Comparison of ENCODE assay signal across 1 cellular context in the genomic region with DNA sequence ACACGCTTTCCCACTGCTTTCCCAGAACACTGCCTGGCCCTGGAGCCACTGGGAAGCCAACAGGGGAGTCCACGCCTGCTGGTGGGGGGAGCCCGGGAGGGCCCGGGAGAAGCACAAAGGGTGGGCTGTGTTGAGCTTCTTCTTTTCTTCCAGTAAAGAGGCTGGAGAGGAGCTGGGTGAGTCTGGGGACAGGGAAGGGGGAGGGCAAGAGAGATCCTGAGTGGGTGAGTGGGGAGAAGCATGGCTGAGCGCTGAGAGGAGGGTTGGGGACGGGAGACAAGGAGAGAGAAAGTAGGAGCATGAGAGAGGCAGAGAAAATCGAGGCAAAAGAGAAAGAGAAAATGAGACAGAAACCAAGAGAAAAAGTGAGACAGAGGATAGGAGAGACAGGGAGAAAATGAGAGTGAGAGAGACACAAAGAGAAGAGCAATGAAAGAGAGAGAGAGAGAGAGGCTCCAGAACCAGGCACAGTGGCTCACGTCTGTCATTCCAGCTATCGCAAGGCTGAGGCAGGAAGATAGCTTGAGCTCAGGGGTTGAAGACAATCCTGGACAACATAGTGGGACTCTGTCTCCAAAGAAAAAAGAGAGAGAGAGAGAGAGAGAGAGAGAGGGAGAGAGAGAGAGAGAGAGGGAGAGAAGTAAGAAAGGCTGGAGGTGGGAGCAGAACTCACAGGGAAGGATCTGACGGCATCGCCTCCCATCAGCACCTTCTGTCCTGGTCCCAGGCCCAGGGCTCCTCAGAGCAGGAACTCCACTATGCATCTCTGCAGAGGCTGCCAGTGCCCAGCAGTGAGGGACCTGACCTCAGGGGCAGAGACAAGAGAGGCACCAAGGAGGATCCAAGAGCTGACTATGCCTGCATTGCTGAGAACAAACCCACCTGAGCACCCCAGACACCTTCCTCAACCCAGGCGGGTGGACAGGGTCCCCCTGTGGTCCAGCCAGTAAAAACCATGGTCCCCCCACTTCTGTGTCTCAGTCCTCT.
TF ChIP-seq lines count a peak whose summit lies in the region.

No MANE protein-coding gene starts in this region.

TF ChIP-seq in SK-N-SH, 30 proteins besides CTCF, POLR2A, EP300 and RAD21:
- TF ChIP-seq, protein P1, sequence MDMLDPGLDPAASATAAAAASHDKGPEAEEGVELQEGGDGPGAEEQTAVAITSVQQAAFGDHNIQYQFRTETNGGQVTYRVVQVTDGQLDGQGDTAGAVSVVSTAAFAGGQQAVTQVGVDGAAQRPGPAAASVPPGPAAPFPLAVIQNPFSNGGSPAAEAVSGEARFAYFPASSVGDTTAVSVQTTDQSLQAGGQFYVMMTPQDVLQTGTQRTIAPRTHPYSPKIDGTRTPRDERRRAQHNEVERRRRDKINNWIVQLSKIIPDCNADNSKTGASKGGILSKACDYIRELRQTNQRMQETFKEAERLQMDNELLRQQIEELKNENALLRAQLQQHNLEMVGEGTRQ (IDR thresholded peaks at IDR 0.05; ENCODE audit: borderline replicate concordance, low read depth, low read length) = no peak
- TF ChIP-seq SMC3 (IDR thresholded peaks at IDR 0.05; ENCODE audit: low read depth, low read length) = no peak
- TF ChIP-seq GABPA (IDR thresholded peaks at IDR 0.05; ENCODE audit: low read depth) = no peak
- TF ChIP-seq MXI1 (IDR thresholded peaks at IDR 0.05; ENCODE audit: low read depth, low read length) = no peak
- TF ChIP-seq, protein P2, sequence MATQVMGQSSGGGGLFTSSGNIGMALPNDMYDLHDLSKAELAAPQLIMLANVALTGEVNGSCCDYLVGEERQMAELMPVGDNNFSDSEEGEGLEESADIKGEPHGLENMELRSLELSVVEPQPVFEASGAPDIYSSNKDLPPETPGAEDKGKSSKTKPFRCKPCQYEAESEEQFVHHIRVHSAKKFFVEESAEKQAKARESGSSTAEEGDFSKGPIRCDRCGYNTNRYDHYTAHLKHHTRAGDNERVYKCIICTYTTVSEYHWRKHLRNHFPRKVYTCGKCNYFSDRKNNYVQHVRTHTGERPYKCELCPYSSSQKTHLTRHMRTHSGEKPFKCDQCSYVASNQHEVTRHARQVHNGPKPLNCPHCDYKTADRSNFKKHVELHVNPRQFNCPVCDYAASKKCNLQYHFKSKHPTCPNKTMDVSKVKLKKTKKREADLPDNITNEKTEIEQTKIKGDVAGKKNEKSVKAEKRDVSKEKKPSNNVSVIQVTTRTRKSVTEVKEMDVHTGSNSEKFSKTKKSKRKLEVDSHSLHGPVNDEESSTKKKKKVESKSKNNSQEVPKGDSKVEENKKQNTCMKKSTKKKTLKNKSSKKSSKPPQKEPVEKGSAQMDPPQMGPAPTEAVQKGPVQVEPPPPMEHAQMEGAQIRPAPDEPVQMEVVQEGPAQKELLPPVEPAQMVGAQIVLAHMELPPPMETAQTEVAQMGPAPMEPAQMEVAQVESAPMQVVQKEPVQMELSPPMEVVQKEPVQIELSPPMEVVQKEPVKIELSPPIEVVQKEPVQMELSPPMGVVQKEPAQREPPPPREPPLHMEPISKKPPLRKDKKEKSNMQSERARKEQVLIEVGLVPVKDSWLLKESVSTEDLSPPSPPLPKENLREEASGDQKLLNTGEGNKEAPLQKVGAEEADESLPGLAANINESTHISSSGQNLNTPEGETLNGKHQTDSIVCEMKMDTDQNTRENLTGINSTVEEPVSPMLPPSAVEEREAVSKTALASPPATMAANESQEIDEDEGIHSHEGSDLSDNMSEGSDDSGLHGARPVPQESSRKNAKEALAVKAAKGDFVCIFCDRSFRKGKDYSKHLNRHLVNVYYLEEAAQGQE (IDR thresholded peaks at IDR 0.05; ENCODE audit: low read depth, low read length) = no peak
- TF ChIP-seq FOXM1 (IDR thresholded peaks at IDR 0.05; ENCODE audit: low read depth) = no peak
- no peak for TF ChIP-seq YY1 (IDR thresholded peaks at IDR 0.05; ENCODE audit: low read depth)
- TF ChIP-seq GATA2 (CRISPR knock-in tag; IDR thresholded peaks at IDR 0.05) = no peak
- no peak for TF ChIP-seq SIN3A (IDR thresholded peaks at IDR 0.05; ENCODE audit: borderline replicate concordance, low read depth, low read length)
- no peak for TF ChIP-seq RFX5 (IDR thresholded peaks at IDR 0.05; ENCODE audit: low read length)
- no peak for TF ChIP-seq NRF1 (IDR thresholded peaks at IDR 0.05; ENCODE audit: low read depth, low read length)
- TF ChIP-seq, protein P3, sequence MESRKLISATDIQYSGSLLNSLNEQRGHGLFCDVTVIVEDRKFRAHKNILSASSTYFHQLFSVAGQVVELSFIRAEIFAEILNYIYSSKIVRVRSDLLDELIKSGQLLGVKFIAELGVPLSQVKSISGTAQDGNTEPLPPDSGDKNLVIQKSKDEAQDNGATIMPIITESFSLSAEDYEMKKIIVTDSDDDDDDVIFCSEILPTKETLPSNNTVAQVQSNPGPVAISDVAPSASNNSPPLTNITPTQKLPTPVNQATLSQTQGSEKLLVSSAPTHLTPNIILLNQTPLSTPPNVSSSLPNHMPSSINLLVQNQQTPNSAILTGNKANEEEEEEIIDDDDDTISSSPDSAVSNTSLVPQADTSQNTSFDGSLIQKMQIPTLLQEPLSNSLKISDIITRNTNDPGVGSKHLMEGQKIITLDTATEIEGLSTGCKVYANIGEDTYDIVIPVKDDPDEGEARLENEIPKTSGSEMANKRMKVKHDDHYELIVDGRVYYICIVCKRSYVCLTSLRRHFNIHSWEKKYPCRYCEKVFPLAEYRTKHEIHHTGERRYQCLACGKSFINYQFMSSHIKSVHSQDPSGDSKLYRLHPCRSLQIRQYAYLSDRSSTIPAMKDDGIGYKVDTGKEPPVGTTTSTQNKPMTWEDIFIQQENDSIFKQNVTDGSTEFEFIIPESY (IDR thresholded peaks at IDR 0.05; ENCODE audit: borderline replicate concordance, low read depth) = no peak
- no peak for TF ChIP-seq FOSL2 (IDR thresholded peaks at IDR 0.05; ENCODE audit: borderline replicate concordance, low read depth)
- TF ChIP-seq, protein P4, sequence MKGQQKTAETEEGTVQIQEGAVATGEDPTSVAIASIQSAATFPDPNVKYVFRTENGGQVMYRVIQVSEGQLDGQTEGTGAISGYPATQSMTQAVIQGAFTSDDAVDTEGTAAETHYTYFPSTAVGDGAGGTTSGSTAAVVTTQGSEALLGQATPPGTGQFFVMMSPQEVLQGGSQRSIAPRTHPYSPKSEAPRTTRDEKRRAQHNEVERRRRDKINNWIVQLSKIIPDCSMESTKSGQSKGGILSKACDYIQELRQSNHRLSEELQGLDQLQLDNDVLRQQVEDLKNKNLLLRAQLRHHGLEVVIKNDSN (IDR thresholded peaks at IDR 0.05; ENCODE audit: borderline replicate concordance, low read depth) = no peak
- TF ChIP-seq TAF1 (IDR thresholded peaks at IDR 0.05; ENCODE audit: borderline replicate concordance, low read depth, low read length) = no peak
- TF ChIP-seq, protein P5, sequence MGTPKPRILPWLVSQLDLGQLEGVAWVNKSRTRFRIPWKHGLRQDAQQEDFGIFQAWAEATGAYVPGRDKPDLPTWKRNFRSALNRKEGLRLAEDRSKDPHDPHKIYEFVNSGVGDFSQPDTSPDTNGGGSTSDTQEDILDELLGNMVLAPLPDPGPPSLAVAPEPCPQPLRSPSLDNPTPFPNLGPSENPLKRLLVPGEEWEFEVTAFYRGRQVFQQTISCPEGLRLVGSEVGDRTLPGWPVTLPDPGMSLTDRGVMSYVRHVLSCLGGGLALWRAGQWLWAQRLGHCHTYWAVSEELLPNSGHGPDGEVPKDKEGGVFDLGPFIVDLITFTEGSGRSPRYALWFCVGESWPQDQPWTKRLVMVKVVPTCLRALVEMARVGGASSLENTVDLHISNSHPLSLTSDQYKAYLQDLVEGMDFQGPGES (IDR thresholded peaks at IDR 0.05; ENCODE audit: low read depth, low read length) = no peak
- TF ChIP-seq EZH2phosphoT487 (IDR thresholded peaks at IDR 0.05; ENCODE audit: borderline replicate concordance, low read depth) = no peak
- no peak for TF ChIP-seq TCF12 (IDR thresholded peaks at IDR 0.05)
